1 cellular context compared by ENCODE assay signal in genomic region chr6:75438186-75438880, GRCh38.
TF ChIP-seq lines count a peak whose summit lies in the region.

No MANE protein-coding gene starts in this region.

TF ChIP-seq in IMR-90, 13 proteins besides CTCF, POLR2A, EP300 and RAD21:
- no peak for TF ChIP-seq MAZ (IDR thresholded peaks at IDR 0.05; ENCODE audit: borderline replicate concordance, low read depth, low read length)
- TF ChIP-seq CEBPB (IDR thresholded peaks at IDR 0.05; ENCODE audit: low read depth, low read length) = no peak
- no peak for TF ChIP-seq RFX5 (IDR thresholded peaks at IDR 0.05; ENCODE audit: low read depth, low read length)
- no peak for TF ChIP-seq FOS (IDR thresholded peaks at IDR 0.05; ENCODE audit: low read depth, low read length)
- TF ChIP-seq MXI1 (IDR thresholded peaks at IDR 0.05; ENCODE audit: borderline replicate concordance, low read depth, low read length) = no peak
- no peak for TF ChIP-seq SMC3 (IDR thresholded peaks at IDR 0.05; ENCODE audit: low read depth, low read length)
- no peak for TF ChIP-seq ELK1 (IDR thresholded peaks at IDR 0.05; ENCODE audit: borderline replicate concordance, low read depth, low read length)
- no peak for TF ChIP-seq BHLHE40 (IDR thresholded peaks at IDR 0.05; ENCODE audit: low read depth, low read length)
- TF ChIP-seq CHD1 (IDR thresholded peaks at IDR 0.05; ENCODE audit: low read depth, low read length) = no peak
- no peak for TF ChIP-seq USF2 (IDR thresholded peaks at IDR 0.05; ENCODE audit: low read depth, low read length)
- no peak for TF ChIP-seq NFE2L2 (IDR thresholded peaks at IDR 0.05; ENCODE audit: low read depth, low read length)
- no peak for TF ChIP-seq RCOR1 (IDR thresholded peaks at IDR 0.05; ENCODE audit: insufficient replicate concordance, low read length)
- TF ChIP-seq MAFK (IDR thresholded peaks at IDR 0.05; ENCODE audit: low read depth, low read length) = no peak
